13 cellular contexts compared by ENCODE assay signal in genomic region chr17:54795046-54795445, GRCh38.
"Had no signal": no experiment of that assay in that cellular context is flagged by ENCODE, and none has a peak within 500 bp of the region (broad histone marks: within the 10 kb centered on the region; RNA-seq: fewer than 3 reads in every experiment).

No MANE protein-coding gene starts in this region.

- DNase-seq: activated CD4-positive, alpha-beta T cell treated with anti-CD3 and anti-CD28 coated beads, Interleukin-2, amount 10 ng/mL, durations not matched to agents 24 days and 14 days; activated CD8-positive, alpha-beta T cell treated with anti-CD3 and anti-CD28 coated beads, Interleukin-2, amount 10 ng/mL, durations not matched to agents 7 days and 5 days; activated naive CD4-positive, alpha-beta T cell treated with Interleukin-2 at 50 U/mL for 16 hours; activated naive CD8-positive, alpha-beta T cell treated with anti-CD3 and anti-CD28 coated beads, Interleukin-2, amount 10 ng/mL, durations not matched to agents 7 days and 5 days; activated T-cell treated with anti-CD3 and anti-CD28 coated beads, Interleukin-2, amount 50 U/mL, for 24 hours; caudate nucleus; immature natural killer cell; left ventricle myocardium superior; retina; stimulated activated naive CD8-positive, alpha-beta T cell treated with anti-CD3 and anti-CD28 coated beads, Interleukin-15, Interleukin-2, amounts not matched to agents 100 U/mL and 50 U/mL, for 24 hours; substantia nigra; tibial artery had no signal

- H3K27ac ChIP-seq: tibial artery had no signal

- H3K9me3 ChIP-seq: tibial artery had no signal

- H3K36me3 ChIP-seq: tibial artery had no signal

- H3K27me3 ChIP-seq: tibial artery had no signal

- FAIRE-seq: urothelium cell line had no signal

- H3K4me3 ChIP-seq: tibial artery had no signal

- ATAC-seq: activated CD8-positive, alpha-beta T cell treated with anti-CD3 and anti-CD28 coated beads, Interleukin-2, amount 10 ng/mL, durations not matched to agents 7 days and 5 days; left ventricle myocardium superior; stimulated activated naive CD8-positive, alpha-beta T cell treated with anti-CD3 and anti-CD28 coated beads, Interleukin-15, Interleukin-2, amounts not matched to agents 100 U/mL and 50 U/mL, for 24 hours had no signal

- H3K4me1 ChIP-seq: tibial artery had no signal
